In genomic region chr10:31121074-31121685, GRCh38 we compare ENCODE assay signal across 24 cellular contexts.
A peak's percentile ranks its signal among the peaks of the same experiment; 100 is the strongest.
DNase-seq lines count a peak whose midpoint lies in the region; ATAC-seq, FAIRE-seq and TF ChIP-seq lines count a peak whose summit lies in the region.
"Had no signal": no experiment of that assay in that cellular context is flagged by ENCODE, and none has a peak within 500 bp of the region (broad histone marks: within the 10 kb centered on the region; RNA-seq: fewer than 3 reads in every experiment).

No MANE protein-coding gene starts in this region.

- no peak overlapping the region for H2AFZ ChIP-seq in PC-3 (ENCODE audit: low read length)

- H3K4me2 ChIP-seq in PC-3 (ENCODE audit: low read length) = no peak overlapping the region

- BruUV-seq in PC-3 (replicated peaks; lab: Mats Ljungman, UMichigan) = no TSS peak

- H3K36me3 ChIP-seq in left ventricle myocardium inferior = no peaks in the 10 kb centered on the region
- no peaks in the 10 kb centered on the region for H3K36me3 ChIP-seq in PC-3 (ENCODE audit: low read depth, low read length)
- H3K36me3 ChIP-seq: HAP-1, SJSA1, tibial nerve had no signal

- H3K9ac ChIP-seq in PC-3 (ENCODE audit: low read length) = no peak overlapping the region

- ATAC-seq in Right ventricle myocardium inferior (no peak), sciatic nerve (peak; percentile 31), PC-3 (no peak), GM21447 (IDR thresholded peaks at IDR 0.05; ENCODE audit: unreplicated experiment) (no peak)
- ATAC-seq: activated CD8-positive, alpha-beta T cell treated with anti-CD3 and anti-CD28 coated beads for 36 hours; left ventricle myocardium superior; stimulated activated effector memory CD8-positive, alpha-beta T cell treated with anti-CD3 and anti-CD28 coated beads, Interleukin-12 subunit alpha, Interleukin-12 subunit beta, amount 100 ng/mL, for 72 hours had no signal

- H3K27ac ChIP-seq in left ventricle myocardium inferior (replicated peaks) (peak overlapping the region; percentile 58), PC-3 (ENCODE audit: low read length) (no peak overlapping the region)
- H3K27ac ChIP-seq: C4-2B had no signal

- intact Hi-C loops in left ventricle myocardium inferior (cut with micrococcal nuclease) (no loop called here), Right ventricle myocardium inferior (cut with DNase I) (no loop called here), sciatic nerve (cut with DNase I) (no loop called here), PC-3 (cut with micrococcal nuclease) (no loop called here)

- no peaks in the 10 kb centered on the region for H3F3A ChIP-seq in PC-3 (ENCODE audit: low read length, unreplicated experiment)

- H3K4me3 ChIP-seq in left ventricle myocardium inferior (peak overlapping the region; percentile 4), epithelial cell of esophagus (ENCODE audit: low read length) (no peak overlapping the region), PC-3 (ENCODE audit: low read length) (no peak overlapping the region)
- H3K4me3 ChIP-seq: dorsolateral prefrontal cortex, HAP-1, SJSA1, tibial nerve had no signal

- H3K9me2 ChIP-seq in PC-3 (replicated peaks; ENCODE audit: low read length) = no peaks in the 10 kb centered on the region

- H3K27me3 ChIP-seq in left ventricle myocardium inferior (ENCODE audit: low read depth) (no peaks in the 10 kb centered on the region), PC-3 (ENCODE audit: low read length) (no peaks in the 10 kb centered on the region)
- H3K27me3 ChIP-seq: dorsolateral prefrontal cortex, SJSA1, tibial nerve had no signal

- H3K4me1 ChIP-seq in left ventricle myocardium inferior (peaks cover 11% of the 10 kb centered on the region), PC-3 (ENCODE audit: insufficient read depth, low read length) (no peaks in the 10 kb centered on the region)
- H3K4me1 ChIP-seq: HAP-1 had no signal

- H4K20me1 ChIP-seq in PC-3 (ENCODE audit: low read length) = no peaks in the 10 kb centered on the region

- H3K9me3 ChIP-seq in left ventricle myocardium inferior (replicated peaks) (no peaks in the 10 kb centered on the region), PC-3 (ENCODE audit: low read length) (no peaks in the 10 kb centered on the region)
- H3K9me3 ChIP-seq: HAP-1, SJSA1, tibial nerve had no signal

- TF ChIP-seq CTCF in left ventricle myocardium inferior (IDR thresholded peaks at IDR 0.05; ENCODE audit: borderline replicate concordance) = no peak
- TF ChIP-seq CTCF in epithelial cell of esophagus (IDR thresholded peaks at IDR 0.05; ENCODE audit: insufficient read depth, low read depth, low read length, missing control alignments) = no peak
- no peak for TF ChIP-seq CTCF in PC-3 (conservative IDR thresholded peaks at IDR 0.05; ENCODE audit: low read depth, low read length)

- no peak for DNase-seq in left ventricle myocardium inferior
- no peak for DNase-seq in Right ventricle myocardium inferior (ENCODE audit: missing footprints)
- peak; percentile 37 for DNase-seq in epithelial cell of esophagus (ENCODE audit: low read depth)
- DNase-seq in sciatic nerve (ENCODE audit: low spot score) = no peak
- no peak for DNase-seq in PC-3
- no peak for DNase-seq in RCC 7860 (ENCODE audit: low spot score)
- no peak for DNase-seq in putamen (ENCODE audit: low spot score)
- DNase-seq: activated CD4-positive, CD25-positive, alpha-beta regulatory T cell; activated CD8-positive, alpha-beta T cell treated with anti-CD3 and anti-CD28 coated beads for 36 hours; activated naive CD4-positive, alpha-beta T cell treated with anti-CD3 and anti-CD28 coated beads for 36 hours; activated T-cell treated with anti-CD3 and anti-CD28 coated beads, Interleukin-2, amount 50 U/mL, for 4 hours; DMS153; dorsolateral prefrontal cortex; glutamatergic neuron; left ventricle myocardium superior; NCI-H526 treated with DMSO at 0.1 percent for 48 hours; T-helper 9 cell had no signal

- CTCF ChIA-PET in PC-3 (lab: Charles Lee) = no interaction called here

- POLR2A ChIA-PET in PC-3 (lab: Charles Lee; ENCODE audit: unreplicated experiment) = no interaction called here

- no peak for FAIRE-seq in RCC 7860 (lab: Jason Lieb, UNC)
- FAIRE-seq: GM12892 had no signal

- no peaks in the 10 kb centered on the region for H3K79me2 ChIP-seq in PC-3 (ENCODE audit: low read length)
